In the genomic region with DNA sequence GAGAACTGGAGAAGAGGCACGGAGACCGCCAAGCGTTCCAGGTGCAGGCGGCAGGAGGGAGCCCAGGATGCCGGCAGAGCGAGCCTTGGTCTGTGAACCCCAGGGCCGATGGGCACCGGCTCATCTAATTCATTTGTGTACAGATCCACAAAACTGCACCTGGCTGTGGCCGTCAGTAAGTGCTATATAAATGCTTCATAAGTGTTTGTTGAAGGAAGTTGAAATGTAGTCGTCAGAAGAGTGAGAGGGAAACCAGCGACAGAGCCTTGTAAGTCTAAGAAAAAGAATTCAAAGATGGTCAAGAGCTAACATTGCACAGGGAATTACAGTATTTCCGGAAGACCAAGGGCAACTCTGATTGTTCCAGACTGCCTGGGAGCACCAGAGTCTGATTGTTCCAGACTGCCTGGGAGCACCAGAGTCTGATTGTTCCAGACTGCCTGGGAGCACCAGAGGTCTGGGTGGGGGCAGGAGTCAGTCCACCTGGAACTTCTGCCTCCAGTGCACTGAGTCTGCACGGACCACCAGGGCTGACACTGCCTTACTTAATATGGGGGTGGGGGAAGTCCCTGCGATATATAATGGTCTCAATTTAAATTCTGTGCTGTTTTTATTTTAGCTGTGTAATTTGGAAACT, we compare ENCODE assay signal across 10 cellular contexts.
DNase-seq lines count a peak whose midpoint lies in the region; FAIRE-seq lines count a peak whose summit lies in the region.
"Had no signal": no experiment of that assay in that cellular context is flagged by ENCODE, and none has a peak within 500 bp of the region (broad histone marks: within the 10 kb centered on the region; RNA-seq: fewer than 3 reads in every experiment).

No MANE protein-coding gene starts in this region.

- H3K18ac ChIP-seq in neuronal stem cell (ENCODE audit: low read length) = peak overlapping the region; percentile 21

- H3K27me3 ChIP-seq in neuronal stem cell (ENCODE audit: control insufficient read depth in 3 of 3, insufficient read depth in 3 of 3, low read depth in 1 of 3, low read length in 3 of 3) = no peaks in the 10 kb centered on the region
- no peaks in the 10 kb centered on the region for H3K27me3 ChIP-seq in H7 (ENCODE audit: control insufficient read depth, insufficient read depth, low read length)

- no peak overlapping the region for H3K27ac ChIP-seq in neuronal stem cell (replicated peaks; ENCODE audit: low read length)

- H3K4me3 ChIP-seq in neuronal stem cell (ENCODE audit: low read length in 2 of 2) (no peak overlapping the region), H7 (ENCODE audit: insufficient read depth, low read depth, low read length) (no peak overlapping the region)

- no peaks in the 10 kb centered on the region for H3K27me3 Mint-ChIP-seq in IgD-negative memory B cell
- H3K27me3 Mint-ChIP-seq in T-helper 1 cell treated with Interleukin-12 subunit alpha and Interleukin-12 subunit beta and Interleukin-4 antibody, amounts not matched to agents 30 μg/mL and 1 μg/mL, for 36 hours (ENCODE audit: low read depth) = no peaks in the 10 kb centered on the region

- peaks cover 53 to 87% (median 56%) of the 10 kb centered on the region in 3 donors for H3K4me1 Mint-ChIP-seq in IgD-negative memory B cell
- peaks cover 84% of the 10 kb centered on the region for H3K4me1 Mint-ChIP-seq in T-helper 1 cell treated with Interleukin-12 subunit alpha and Interleukin-12 subunit beta and Interleukin-4 antibody, amounts not matched to agents 30 μg/mL and 1 μg/mL, for 36 hours (ENCODE audit: low read depth)

- H2BK12ac ChIP-seq in neuronal stem cell (ENCODE audit: low read length) = no peak overlapping the region

- DNase-seq in GM18507 (ENCODE audit: extremely low spot score, insufficient read length, low read depth) = no peak
- no peak for DNase-seq in neuronal stem cell (ENCODE audit: low spot score)
- DNase-seq in GDM1 (lab: John Stamatoyannopoulos, UW) = no peak
- no peak for DNase-seq in Kasumi-1 (lab: John Stamatoyannopoulos, UW)
- no peak for DNase-seq in glomerular visceral epithelial cell (ENCODE audit: extremely low spot score)
- no peak for DNase-seq in H7
- DNase-seq: activated CD4-positive, alpha-beta T cell treated with anti-CD3 and anti-CD28 coated beads for 48 hours; midbrain had no signal

- no peak overlapping the region for H4K91ac ChIP-seq in neuronal stem cell (ENCODE audit: low read depth, low read length, poor library complexity)

- H3K36me3 Mint-ChIP-seq in IgD-negative memory B cell = peaks cover 2% of the 10 kb centered on the region
- H3K36me3 Mint-ChIP-seq in T-helper 1 cell treated with Interleukin-12 subunit alpha and Interleukin-12 subunit beta and Interleukin-4 antibody, amounts not matched to agents 30 μg/mL and 1 μg/mL, for 36 hours (ENCODE audit: low read depth) = peaks cover 59% of the 10 kb centered on the region

- no peak overlapping the region for H3K9ac ChIP-seq in neuronal stem cell (ENCODE audit: low read depth, low read length, poor library complexity)

- FAIRE-seq in GM18507 (lab: Jason Lieb, UNC) = peak; percentile 54

- H2BK5ac ChIP-seq in neuronal stem cell (ENCODE audit: low read length) = no peak overlapping the region

- peak overlapping the region; percentile 33 to 94 (median 65) for H3K27ac Mint-ChIP-seq in IgD-negative memory B cell
- H3K27ac Mint-ChIP-seq in T-helper 1 cell treated with Interleukin-12 subunit alpha and Interleukin-12 subunit beta and Interleukin-4 antibody, amounts not matched to agents 30 μg/mL and 1 μg/mL, for 36 hours = peak overlapping the region; percentile 93

- no peak overlapping the region for H2BK120ac ChIP-seq in neuronal stem cell (ENCODE audit: low read depth, low read length)

- no CpG with 5 or more reads among the region's 14 CpGs for WGBS in neuronal stem cell (ENCODE audit: extremely low coverage in 2 of 2, insufficient read length in 2 of 2, insufficient replicate concordance in 1 of 2), 2 donors

- no peak overlapping the region for H4K8ac ChIP-seq in neuronal stem cell (ENCODE audit: low read depth, low read length)

- no peak overlapping the region for H2BK15ac ChIP-seq in neuronal stem cell (ENCODE audit: low read length)

- H3K4ac ChIP-seq in neuronal stem cell (ENCODE audit: low read length) = no peak overlapping the region

- no peak overlapping the region for H2AFZ ChIP-seq in neuronal stem cell (ENCODE audit: low read length)

- no peak overlapping the region for H3K14ac ChIP-seq in neuronal stem cell (ENCODE audit: low read length)

- H3K4me2 ChIP-seq in neuronal stem cell (ENCODE audit: insufficient read depth, low read length, poor library complexity, severe bottlenecking) = no peak overlapping the region

- H3K36me3 ChIP-seq in neuronal stem cell (replicated peaks in 1 of 2; ENCODE audit: control insufficient read depth in 2 of 2, insufficient read depth in 2 of 2, low read length in 2 of 2) = no peaks in the 10 kb centered on the region
- no peaks in the 10 kb centered on the region for H3K36me3 ChIP-seq in H7 (replicated peaks; ENCODE audit: control insufficient read depth, insufficient read depth, low read length)

- peaks cover 3 to 12% of the 10 kb centered on the region in 2 donors for H3K4me1 ChIP-seq in neuronal stem cell (ENCODE audit: control insufficient read depth in 2 of 2, insufficient read depth in 1 of 2, low read depth in 1 of 2, low read length in 2 of 2)

- H3K79me1 ChIP-seq in neuronal stem cell (ENCODE audit: low read depth, low read length) = peaks cover 2% of the 10 kb centered on the region

- H3K9me3 Mint-ChIP-seq in IgD-negative memory B cell = no peaks in the 10 kb centered on the region
- no peaks in the 10 kb centered on the region for H3K9me3 Mint-ChIP-seq in T-helper 1 cell treated with Interleukin-12 subunit alpha and Interleukin-12 subunit beta and Interleukin-4 antibody, amounts not matched to agents 30 μg/mL and 1 μg/mL, for 36 hours

- no peaks in the 10 kb centered on the region for H3K9me3 ChIP-seq in neuronal stem cell (replicated peaks in 1 of 2; ENCODE audit: control insufficient read depth in 2 of 2, insufficient read depth in 1 of 2, low read depth in 1 of 2, low read length in 2 of 2)

- H3K23ac ChIP-seq in neuronal stem cell (ENCODE audit: low read depth, low read length, poor library complexity) = no peak overlapping the region

- H3K4me3 Mint-ChIP-seq in IgD-negative memory B cell = peak overlapping the region; percentile 19 to 91 (median 76)
- peak overlapping the region; percentile 96 for H3K4me3 Mint-ChIP-seq in T-helper 1 cell treated with Interleukin-12 subunit alpha and Interleukin-12 subunit beta and Interleukin-4 antibody, amounts not matched to agents 30 μg/mL and 1 μg/mL, for 36 hours

- H2AK5ac ChIP-seq in neuronal stem cell (ENCODE audit: low read depth, low read length) = no peak overlapping the region
